Comparison of ENCODE assay signal across 8 cellular contexts in genomic region chr13:79485014-79485441, GRCh38. TPM values are rescaled to one million over a fixed set of nuclear protein-coding genes. Genes with fewer than 3 reads are reported as not detected.
A peak's percentile ranks its signal among the peaks of the same experiment; 100 is the strongest.
DNase-seq lines count a peak whose midpoint lies in the region; ATAC-seq, FAIRE-seq and TF ChIP-seq lines count a peak whose summit lies in the region.

No MANE protein-coding gene starts in this region.

- H3K4me2 ChIP-seq in astrocyte (ENCODE audit: low read length) (peak overlapping the region; percentile 77), HepG2 (ENCODE audit: low read depth, low read length) (peak overlapping the region; percentile 61)

- peak overlapping the region; percentile 40 for H3K4me3 Mint-ChIP-seq in astrocyte (ENCODE audit: unreplicated experiment)

- H3K27ac ChIP-seq in astrocyte (ENCODE audit: low read depth, low read length) (peak overlapping the region; percentile 85), HepG2 (ENCODE audit: extremely low read length, insufficient read depth, low read length) (peak overlapping the region; percentile 63)

- no peak for TF ChIP-seq EP300 in HepG2 (IDR thresholded peaks at IDR 0.05; ENCODE audit: low read depth in 2 of 2, low read length in 2 of 2)
- no peak for TF ChIP-seq EP300 in HepG2 (CRISPR knock-in tag; IDR thresholded peaks at IDR 0.05; ENCODE audit: borderline replicate concordance)

- in situ Hi-C loops in HepG2 (cut with HindIII; ENCODE audit: extremely low pct_ligation_motif_present, low pct_unique_long_range_greater_than_20kb): no loop called here

- intact Hi-C loops in HepG2 (cut with micrococcal nuclease; ENCODE audit: unreplicated experiment): no loop called here

- no peak overlapping the region for H3K4me3 ChIP-seq in AG04449 (ENCODE audit: low read depth, low read length)
- H3K4me3 ChIP-seq in astrocyte (ENCODE audit: insufficient read depth, low read depth, low read length): peak overlapping the region; percentile 21
- H3K4me3 ChIP-seq in HepG2 (replicated peaks in 1 of 3; ENCODE audit: insufficient read depth in 1 of 3, low read depth in 2 of 3, low read length in 3 of 3): peak overlapping the region in 2 of 3 experiments; percentile 26 to 36; a peak in 2 of 6 replicates

- no peak for TF ChIP-seq POLR2A in HepG2 (IDR thresholded peaks at IDR 0.05; ENCODE audit: insufficient read depth in 1 of 2, low read depth in 2 of 2, low read length in 2 of 2)

- no peaks in the 10 kb centered on the region for H3K27me3 ChIP-seq in astrocyte (ENCODE audit: insufficient read depth, low read length)
- no peaks in the 10 kb centered on the region; a peak in 1 of 5 replicates for H3K27me3 ChIP-seq in HepG2 (ENCODE audit: control insufficient read depth in 1 of 2, insufficient read depth in 2 of 2, low read length in 2 of 2)

- H4K20me1 ChIP-seq in astrocyte (ENCODE audit: insufficient read depth, low read length) (peaks cover 24% of the 10 kb centered on the region), HepG2 (ENCODE audit: insufficient read depth, low read length) (peaks cover 5% of the 10 kb centered on the region; the same call in 1 of the 2 replicates)

- CTCF ChIA-PET in AG04449 (lab: Yijun Ruan, JAX) (interaction anchor here (0.7 to 3.2 kb wide), 4 partner anchors 9 to 60 kb away, joined by 3 to 17 read pairs (median 4); no protein-coding TSS in a partner anchor), HepG2 (lab: Yijun Ruan, JAX; ENCODE audit: low intra/inter-chr PET ratio, low total read pairs) (no interaction called here)

- H3K4me1 ChIP-seq in astrocyte (ENCODE audit: insufficient read depth, low read length) (peaks cover 38% of the 10 kb centered on the region), HepG2 (ENCODE audit: insufficient read depth, low read length) (peaks cover 55% of the 10 kb centered on the region)

- H3K9ac ChIP-seq in astrocyte (ENCODE audit: low read length) (peak overlapping the region; percentile 79), HepG2 (ENCODE audit: insufficient read depth, low read depth, low read length) (peak overlapping the region; percentile 26)

- H2AFZ ChIP-seq in astrocyte (ENCODE audit: low read depth, low read length) (no peak overlapping the region), HepG2 (ENCODE audit: low read length) (no peak overlapping the region)

- DNase-seq in AG04449 (ENCODE audit: low read depth, low spot score) (peak; percentile 74), HS-5 (ENCODE audit: low read depth) (peak; percentile 61), astrocyte (ENCODE audit: low read depth) (peak; percentile 92), HepG2 (ENCODE audit: low spot score) (peak; percentile 70), middle frontal gyrus (ENCODE audit: extremely low spot score, low spot score) (no peak), nucleus accumbens (lab: John Stamatoyannopoulos, UW) (no peak)

- H3K79me2 ChIP-seq in astrocyte (ENCODE audit: insufficient read depth, low read length) (peaks cover 78% of the 10 kb centered on the region), HepG2 (ENCODE audit: insufficient read depth, low read length) (peaks cover 66% of the 10 kb centered on the region)

- H3K4me1 Mint-ChIP-seq in astrocyte (ENCODE audit: low read depth, unreplicated experiment): peaks cover 38% of the 10 kb centered on the region

- no peak for TF ChIP-seq CTCF in AG04449 (IDR thresholded peaks at IDR 0.05; ENCODE audit: insufficient read depth, low read length, missing control alignments)
- TF ChIP-seq CTCF in astrocyte (IDR thresholded peaks at IDR 0.05; ENCODE audit: insufficient read depth, low read depth, low read length): no peak
- no peak for TF ChIP-seq CTCF in HepG2 (CRISPR knock-in tag; IDR thresholded peaks at IDR 0.05)

- H3K27ac Mint-ChIP-seq in astrocyte (ENCODE audit: unreplicated experiment): peak overlapping the region; percentile 95

- peak; percentile 65 for ATAC-seq in HepG2
- ATAC-seq in GM21526 (IDR thresholded peaks at IDR 0.05; ENCODE audit: low FRiP score, unreplicated experiment): no peak
- no peak for ATAC-seq in GM18870 (IDR thresholded peaks at IDR 0.05; ENCODE audit: unreplicated experiment)

- POLR2A ChIA-PET in AG04449 (lab: Yijun Ruan, JAX) (interaction anchor here (0.9 to 1.3 kb wide), 3 partner anchors 31 to 79 kb away, joined by 3 to 5 read pairs (median 5); partner anchors contain the start of gene RBM26), HepG2 (lab: Yijun Ruan, JAX) (interaction anchor here (0.9 to 1.6 kb wide), 3 partner anchors 9 to 91 kb away, joined by 3 to 4 read pairs (median 3); partner anchors contain the start of gene RBM26)

- WGBS in HepG2 (ENCODE audit: low lambda C conversion rate): 0% methylated on average over 2 of the region's 2 CpGs

- no peak for TF ChIP-seq RAD21 in HepG2 (CRISPR knock-in tag; IDR thresholded peaks at IDR 0.05)

- no peaks in the 10 kb centered on the region for H3K27me3 Mint-ChIP-seq in astrocyte (ENCODE audit: low read depth, unreplicated experiment)

- H3K9me3 ChIP-seq in astrocyte (ENCODE audit: insufficient read depth, low read depth, low read length) (no peaks in the 10 kb centered on the region), HepG2 (ENCODE audit: low read length) (no peaks in the 10 kb centered on the region)

- FAIRE-seq in astrocyte (lab: Jason Lieb, UNC) (peak; percentile 80), HepG2 (lab: Jason Lieb, UNC) (peak; percentile 67)

- H3K36me3 ChIP-seq in astrocyte (ENCODE audit: insufficient read depth, low read length): no peaks in the 10 kb centered on the region
- no peaks in the 10 kb centered on the region for H3K36me3 ChIP-seq in HepG2 (replicated peaks in 1 of 2; ENCODE audit: control insufficient read depth in 1 of 2, insufficient read depth in 2 of 2, low read length in 2 of 2)

- no peaks in the 10 kb centered on the region for H3K9me3 Mint-ChIP-seq in astrocyte (ENCODE audit: unreplicated experiment)

- no peaks in the 10 kb centered on the region for H3K36me3 Mint-ChIP-seq in astrocyte (ENCODE audit: low read depth, unreplicated experiment)

- BruUV-seq in HepG2 (replicated peaks; lab: Mats Ljungman, UMichigan): no TSS peak

TF ChIP-seq in HepG2, 621 proteins besides CTCF, POLR2A, EP300 and RAD21 (continues in another document):
- TF ChIP-seq NFE2L1 (CRISPR knock-in tag; IDR thresholded peaks at IDR 0.05; ENCODE audit: borderline replicate concordance) (no peak), HNF4A (CRISPR knock-in tag; IDR thresholded peaks at IDR 0.05) (peak; percentile 55), ARID5B (CRISPR knock-in tag; IDR thresholded peaks at IDR 0.05) (peak; percentile 64), TEF (CRISPR knock-in tag; IDR thresholded peaks at IDR 0.05) (no peak)

RNA-seq across cellular contexts. Expression of gene NDFIP2, which starts 4.1 kb away (rescaled TPM):
- total RNA-seq in astrocyte (79.1 and 90.5 TPM in 2 replicates), HepG2 (2016; rRNA removed; fragmentation: Illumina TruSeq; extraction: Trizol) (32.0 and 32.6 TPM in 2 replicates)
- total RNA-seq in HepG2 (2016; cell fraction: cytosol; rRNA removed; fragmentation: Illumina TruSeq; extraction: Trizol; ENCODE audit: low read depth): 5.4 and 6.5 TPM in 2 replicates
- 32.5 and 33.8 TPM in 2 replicates for total RNA-seq in HepG2 (2016; cell fraction: insoluble cytoplasmic fraction; rRNA removed; fragmentation: Illumina TruSeq; extraction: Trizol)
- 11.7 and 12.3 TPM in 2 replicates for total RNA-seq in HepG2 (2016; cell fraction: membrane; rRNA removed; fragmentation: Illumina TruSeq; extraction: Trizol)
- total RNA-seq in HepG2 (2016; cell fraction: nucleus; rRNA removed; fragmentation: Illumina TruSeq; extraction: Trizol): 28.6 and 29.3 TPM in 2 replicates
- 22.8 and 23.2 TPM in 2 replicates for polyA plus RNA-seq in HepG2 (2011; rRNA removed)
- polyA plus RNA-seq in HepG2 (2011; cell fraction: cytosol; rRNA removed): 11.6 and 13.3 TPM in 2 replicates
- polyA plus RNA-seq in HepG2 (2011; cell fraction: nucleus; rRNA removed): 5.7 and 6.8 TPM in 2 replicates
- 19.8 and 27.5 TPM in 2 replicates for polyA plus RNA-seq in HepG2 (2012)
- polyA plus RNA-seq in HepG2 (2016; cell fraction: cytosol; fragmentation: Illumina TruSeq; extraction: Trizol; ENCODE audit: low read depth): 4.3 and 5.2 TPM in 2 replicates
- 27.0 and 28.4 TPM in 2 replicates for polyA plus RNA-seq in HepG2 (2016; cell fraction: insoluble cytoplasmic fraction; fragmentation: Illumina TruSeq; extraction: Trizol; ENCODE audit: low read depth)
- polyA plus RNA-seq in HepG2 (2016; cell fraction: membrane; fragmentation: Illumina TruSeq; extraction: Trizol; ENCODE audit: low read depth): 9.5 TPM in 2 replicates
- polyA plus RNA-seq in HepG2 (2016; cell fraction: nucleus; fragmentation: Illumina TruSeq; extraction: Trizol; ENCODE audit: insufficient read depth, low read depth): 31.9 and 33.1 TPM in 2 replicates
- polyA minus RNA-seq in HepG2 (2011; rRNA and poly(A)+ RNA removed; ENCODE audit: low replicate concordance): 26.2 and 77.2 TPM in 2 replicates
- 21.9 and 24.7 TPM in 2 replicates for polyA minus RNA-seq in HepG2 (2011; cell fraction: cytosol; rRNA and poly(A)+ RNA removed)
- polyA minus RNA-seq in HepG2 (2011; cell fraction: nucleus; rRNA and poly(A)+ RNA removed): 20.2 and 23.6 TPM in 2 replicates

Comparison
In these comparisons a context has a peak if more than half of its experiments do, and no peak if none do; other contexts are left out.
1. DNase-seq: peak in AG04449 (single experiment), HS-5 (single experiment), astrocyte (single experiment) and HepG2 (single experiment); none in middle frontal gyrus (single experiment) and nucleus accumbens (0 of 56).